Comparison of ENCODE assay signal across 8 cellular contexts in the genomic region with DNA sequence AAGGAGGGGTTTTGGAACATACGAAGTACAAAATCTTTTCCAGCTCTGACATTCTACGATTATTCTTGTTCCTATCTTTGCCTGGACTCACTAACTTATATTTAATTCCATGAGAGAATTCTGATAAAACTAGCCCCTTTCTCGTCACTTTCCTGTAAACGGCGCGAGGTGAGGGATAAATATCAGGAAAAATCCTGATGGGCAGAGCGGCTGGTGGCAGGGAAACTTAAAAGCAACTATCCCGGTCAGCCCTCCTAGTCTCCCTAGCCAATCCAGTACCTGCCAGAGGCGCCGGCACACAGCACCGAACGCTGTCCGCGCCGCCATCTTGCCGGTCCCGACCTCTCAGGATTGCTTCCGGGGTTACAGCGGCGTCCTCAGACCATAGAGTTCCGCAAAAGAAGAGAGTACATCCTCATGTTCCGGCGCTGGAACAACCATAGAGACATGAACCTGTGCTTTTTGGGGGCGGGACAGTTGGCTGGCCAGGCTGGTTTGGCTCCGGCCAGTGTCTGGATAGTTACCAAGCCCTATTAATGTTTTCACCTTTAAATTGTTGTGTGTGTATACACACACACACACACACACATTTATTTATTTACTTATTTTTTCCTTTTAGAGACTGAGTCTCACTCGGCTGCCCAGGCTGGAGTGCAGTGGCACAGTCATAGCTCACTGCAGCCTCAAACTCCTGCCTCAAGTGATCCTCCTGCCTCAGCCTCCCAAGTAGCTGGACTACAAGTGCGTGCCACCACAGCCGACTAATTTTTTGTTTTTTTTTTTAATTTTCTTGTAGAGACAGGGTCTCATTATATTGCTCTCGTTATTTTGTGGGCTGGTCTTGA. TPM values are rescaled to one million over a fixed set of nuclear protein-coding genes. Genes with fewer than 3 reads are reported as not detected.
DNase-seq lines count a peak whose midpoint lies in the region; ATAC-seq, FAIRE-seq and TF ChIP-seq lines count a peak whose summit lies in the region.

MRPS10 (minus strand) TSS at position 339 of the 845 bp plus-strand sequence; CDS start at position 327, 12 bp downstream.

- peak; percentile 48 to 91 (median 89) for TF ChIP-seq POLR2A in body of pancreas (IDR thresholded peaks at IDR 0.05)
- peak; percentile 86 to 92 for TF ChIP-seq POLR2A in sigmoid colon (IDR thresholded peaks at IDR 0.05)

- 6 to 9% methylated on average over 23 to 29 of the region's 29 CpGs for WGBS in body of pancreas, 2 donors
- WGBS in sigmoid colon, 2 donors = 10 to 11% methylated on average over 29 of the region's 29 CpGs

- H3K4me1 ChIP-seq in body of pancreas (peaks cover 25% of the 10 kb centered on the region), sigmoid colon (peaks cover 0 to 15% (median 13%) of the 10 kb centered on the region in 4 donors)

- H3K27me3 ChIP-seq in body of pancreas (no peaks in the 10 kb centered on the region), sigmoid colon (no peaks in the 10 kb centered on the region)

- H3K4me3 ChIP-seq in body of pancreas (peak within 1 kb of the TSS; percentile 37 to 73), sigmoid colon (peak within 1 kb of the TSS; percentile 60 to 73 (median 72))

- H3K36me3 ChIP-seq in body of pancreas (replicated peaks in 1 of 2; ENCODE audit: insufficient read depth in 1 of 2, low read depth in 2 of 2) (peaks cover 0 to 9% of the 10 kb centered on the region in 2 donors), sigmoid colon (peaks cover 0 to 13% (median 5%) of the 10 kb centered on the region in 4 donors)

- peak; percentile 70 for ATAC-seq in GM18520 (IDR thresholded peaks at IDR 0.05; ENCODE audit: unreplicated experiment)
- ATAC-seq in HG03064 (IDR thresholded peaks at IDR 0.05; ENCODE audit: low read depth, unreplicated experiment) = peak; percentile 72
- ATAC-seq in body of pancreas = peak; percentile 99

- FAIRE-seq in TTC549 (lab: Jason Lieb, UNC) = peak; percentile 88

- H3K27ac ChIP-seq in 22Rv1 (peak within 1 kb of the TSS; percentile 86), body of pancreas (peak within 1 kb of the TSS in 3 of 4 donors; percentile 53 to 75 (median 72)), sigmoid colon (peak within 1 kb of the TSS; percentile 78 to 86 (median 82))

- H3K9me3 ChIP-seq in body of pancreas (no peaks in the 10 kb centered on the region), sigmoid colon (no peaks in the 10 kb centered on the region)

- peak; percentile 76 for DNase-seq in NCI-H2107 treated with DMSO at 0.1 percent for 48 hours (lab: John Stamatoyannopoulos, UW; ENCODE audit: unreplicated experiment)
- peak; percentile 92 to 96 (median 94) for DNase-seq in body of pancreas
- DNase-seq in iPS DF 4.7 (ENCODE audit: extremely low read depth, low spot score) = peak; percentile 80
- DNase-seq in sigmoid colon = peak; percentile 96

- TF ChIP-seq CTCF in 22Rv1 (IDR thresholded peaks at IDR 0.05) (no peak), body of pancreas (IDR thresholded peaks at IDR 0.05) (no peak), sigmoid colon (IDR thresholded peaks at IDR 0.05) (no peak)

- TF ChIP-seq EP300 in sigmoid colon (IDR thresholded peaks at IDR 0.05) = no peak

- intact Hi-C loops in body of pancreas (cut with DNase I) = no loop called here
- intact Hi-C loops in sigmoid colon (cut with DNase I) = loop anchor here (5.0 to 10.0 kb wide), 4 partner anchors 140 to 435 kb away; partner anchors contain the start of genes PRICKLE4, TRERF1 and USP49

RNA-seq across cellular contexts. Expression of gene MRPS10, which starts in this region (rescaled TPM):
- total RNA-seq in body of pancreas (10 to 100 TPM in 1 of 2 donors, 1 to 10 TPM in 1; 8.9 to 14.0 TPM), sigmoid colon (10 to 100 TPM; 27.7 to 35.2 (median 32.8) TPM)
- polyA plus RNA-seq in sigmoid colon = 10 to 100 TPM; 28.8 to 41.4 (median 33.0) TPM

Comparison
In these comparisons a context has a peak if more than half of its experiments do, and no peak if none do; other contexts are left out.
1. Peak in every context shown above with its lines: DNase-seq, ATAC-seq, H3K4me3 ChIP-seq and H3K27ac ChIP-seq.